ENCODE assay signal across 24 cellular contexts in genomic region chr5:267716-268115, GRCh38.
"Had no signal": no experiment of that assay in that cellular context is flagged by ENCODE, and none has a peak within 500 bp of the region (broad histone marks: within the 10 kb centered on the region; RNA-seq: fewer than 3 reads in every experiment).

No MANE protein-coding gene starts in this region.

- FAIRE-seq: astrocyte, frontal cortex, TTC549 had no signal

- DNase-seq: activated CD4-positive, CD25-positive, alpha-beta regulatory T cell treated with anti-CD3 and anti-CD28 coated beads, Interleukin-2, amount 50 U/mL, for 72 hours; activated effector memory CD4-positive, alpha-beta T cell treated with anti-CD3 and anti-CD28 coated beads, Interleukin-2, amount 50 U/mL, for 16 hours; activated naive CD4-positive, alpha-beta T cell treated with anti-CD3 and anti-CD28 coated beads, Interleukin-2, amount 50 U/mL, for 16 hours; central memory CD4-positive, alpha-beta T cell; effector memory CD4-positive, alpha-beta T cell; glutamatergic neuron; hippocampal formation; retina; spleen; stimulated activated CD4-positive, alpha-beta T cell treated with anti-CD3 and anti-CD28 coated beads, Interleukin-4, amount 100 ng/mL, for 4 hours; substantia nigra; thyroid gland; upper lobe of right lung; WERI-Rb-1 had no signal

- H3K9me3 Mint-ChIP-seq: memory B cell; neural progenitor cell; stimulated activated naive CD8-positive, alpha-beta T cell treated with anti-CD3 and anti-CD28 coated beads, Interleukin-15, Interleukin-2, amounts not matched to agents 100 ng/mL and 50 ng/mL, for 24 hours; T-helper 2 cell treated with Interferon-gamma antibody and Interleukin-4, amounts not matched to agents 5 μg/mL and 100 μg/mL, for 36 hours had no signal

- H3K4me3 ChIP-seq: neural progenitor cell, spleen, thyroid gland, upper lobe of right lung had no signal

- ATAC-seq: esophagus mucosa, SK-N-SH treated with all-trans-retinoic acid at 6 μM for 48 hours, upper lobe of right lung had no signal

- H3K9ac ChIP-seq: neural progenitor cell had no signal

- H3K27me3 Mint-ChIP-seq: memory B cell; progenitor cell of endocrine pancreas; stimulated activated naive CD8-positive, alpha-beta T cell treated with anti-CD3 and anti-CD28 coated beads, Interleukin-15, Interleukin-2, amounts not matched to agents 100 ng/mL and 50 ng/mL, for 24 hours had no signal

- H3K9me3 ChIP-seq: spleen, thyroid gland, upper lobe of right lung had no signal

- H3K36me3 ChIP-seq: neural progenitor cell, thyroid gland had no signal

- H3K27me3 ChIP-seq: neural progenitor cell, spleen, thyroid gland, upper lobe of right lung had no signal

- H3K4me3 Mint-ChIP-seq: memory B cell; neural progenitor cell; stimulated activated naive CD8-positive, alpha-beta T cell treated with anti-CD3 and anti-CD28 coated beads, Interleukin-15, Interleukin-2, amounts not matched to agents 100 ng/mL and 50 ng/mL, for 24 hours; T-helper 2 cell treated with Interferon-gamma antibody and Interleukin-4, amounts not matched to agents 5 μg/mL and 100 μg/mL, for 36 hours had no signal

- H3K27ac ChIP-seq: neural progenitor cell, spleen, thyroid gland, upper lobe of right lung, WERI-Rb-1 had no signal

- H3K27ac Mint-ChIP-seq: memory B cell; neural progenitor cell; stimulated activated naive CD8-positive, alpha-beta T cell treated with anti-CD3 and anti-CD28 coated beads, Interleukin-15, Interleukin-2, amounts not matched to agents 100 ng/mL and 50 ng/mL, for 24 hours; T-helper 2 cell treated with Interferon-gamma antibody and Interleukin-4, amounts not matched to agents 5 μg/mL and 100 μg/mL, for 36 hours had no signal

- H3K4me2 ChIP-seq: neural progenitor cell had no signal

- H3K4me1 ChIP-seq: neural progenitor cell had no signal

- H2AFZ ChIP-seq: neural progenitor cell had no signal
